21 cellular contexts compared by ENCODE assay signal in the genomic region with DNA sequence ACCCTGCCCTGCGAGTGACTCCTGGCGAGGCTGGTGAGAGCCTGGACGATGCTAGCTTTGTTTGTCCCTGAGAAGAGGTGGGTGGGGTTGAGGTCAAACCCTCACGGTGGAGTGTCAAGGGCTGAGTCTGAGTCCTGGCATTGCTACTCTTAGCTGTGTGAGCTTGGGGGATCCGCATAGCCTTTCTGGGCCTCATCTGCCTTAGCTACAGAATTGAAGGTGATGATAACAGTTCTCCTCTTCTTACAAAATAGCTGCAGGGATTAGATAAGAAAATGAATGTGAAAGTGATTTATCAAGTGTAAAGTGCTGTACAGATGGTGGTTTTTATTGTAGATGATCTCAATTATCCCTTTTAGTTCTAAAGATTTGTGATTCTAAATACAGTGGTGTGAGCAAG.
"Had no signal": no experiment of that assay in that cellular context is flagged by ENCODE, and none has a peak within 500 bp of the region (broad histone marks: within the 10 kb centered on the region; RNA-seq: fewer than 3 reads in every experiment).

No MANE protein-coding gene starts in this region.

- H3K27ac ChIP-seq: dorsolateral prefrontal cortex, heart left ventricle, neural progenitor cell, pancreas, stomach, thoracic aorta, transverse colon had no signal

- H3K27me3 Mint-ChIP-seq: progenitor cell of endocrine pancreas had no signal

- H3K4me3 Mint-ChIP-seq: neural progenitor cell had no signal

- H3K9me3 ChIP-seq: pancreas had no signal

- H3K9ac ChIP-seq: neural progenitor cell had no signal

- H3K36me3 ChIP-seq: heart left ventricle, neural progenitor cell, pancreas, stomach, thoracic aorta, transverse colon had no signal

- H3K27me3 ChIP-seq: heart left ventricle, neural progenitor cell, pancreas, stomach, transverse colon had no signal

- ATAC-seq: esophagus mucosa; heart left ventricle; left lobe of liver; mucosa of descending colon; naive thymus-derived CD8-positive, alpha-beta T cell; pancreas; right cardiac atrium had no signal

- H3K27ac Mint-ChIP-seq: naive thymus-derived CD8-positive, alpha-beta T cell; neural progenitor cell; progenitor cell of endocrine pancreas had no signal

- DNase-seq: cortex of kidney; dorsolateral prefrontal cortex; effector memory CD4-positive, alpha-beta T cell; heart left ventricle; hippocampal formation; mucosa of descending colon; naive thymus-derived CD8-positive, alpha-beta T cell; nucleus accumbens; pancreas; right cardiac atrium; small intestine; stimulated activated CD4-positive, alpha-beta T cell treated with anti-CD3 and anti-CD28 coated beads, Interleukin-12 subunit alpha, Interleukin-12 subunit beta, amount 100 ng/mL, for 4 hours; stimulated activated naive CD4-positive, alpha-beta T cell; stomach; substantia nigra; transverse colon had no signal

- H3K4me1 ChIP-seq: heart left ventricle, pancreas, stomach, transverse colon had no signal

- H3K4me3 ChIP-seq: dorsolateral prefrontal cortex, heart left ventricle, mucosa of descending colon, neural progenitor cell, pancreas, stomach, thoracic aorta, transverse colon had no signal

- H3K4me2 ChIP-seq: neural progenitor cell had no signal
